In the genomic region with DNA sequence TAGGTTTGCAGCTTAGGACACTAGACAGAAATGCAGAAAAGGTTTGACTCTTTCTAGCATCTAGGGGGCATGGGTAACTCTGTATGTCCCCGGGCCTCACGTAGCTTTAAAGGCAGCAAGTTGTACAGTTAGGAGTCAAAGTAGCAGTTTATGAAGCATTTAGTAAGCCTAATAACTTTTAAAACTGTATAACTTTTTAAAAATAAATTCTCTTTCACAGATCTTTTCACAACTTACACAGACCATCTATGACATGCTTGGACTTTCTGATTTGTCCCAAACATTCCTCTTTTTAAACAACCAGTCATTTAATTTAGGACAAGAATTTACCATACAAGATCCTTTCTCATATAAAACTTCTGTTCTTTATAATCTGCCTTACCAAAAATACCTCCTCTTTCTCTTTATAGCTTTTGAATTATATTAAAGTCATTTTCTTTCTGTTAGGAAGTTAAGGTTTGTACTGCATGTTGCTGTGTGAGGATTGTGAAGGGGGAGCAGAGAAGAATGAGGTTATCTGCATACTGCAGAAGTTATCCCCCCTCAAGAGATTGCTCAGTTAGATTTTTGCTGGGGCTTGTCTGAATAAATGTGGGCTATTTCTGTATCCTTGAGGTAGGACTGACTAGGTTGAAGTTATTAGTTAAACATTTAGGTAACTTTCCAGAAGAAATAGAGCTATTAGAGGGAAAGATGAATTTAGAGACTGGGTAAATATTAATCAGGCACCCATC, we compare ENCODE assay signal across 21 cellular contexts.
A peak's percentile ranks its signal among the peaks of the same experiment; 100 is the strongest.
DNase-seq lines count a peak whose midpoint lies in the region; ATAC-seq, FAIRE-seq and TF ChIP-seq lines count a peak whose summit lies in the region.
"Had no signal": no experiment of that assay in that cellular context is flagged by ENCODE, and none has a peak within 500 bp of the region (broad histone marks: within the 10 kb centered on the region; RNA-seq: fewer than 3 reads in every experiment).

No MANE protein-coding gene starts in this region.

- H3K9me3 Mint-ChIP-seq in activated naive CD8-positive, alpha-beta T cell treated with anti-CD3 and anti-CD28 coated beads, Interleukin-2, amount 50 U/mL, for 24 hours: peaks cover 13% of the 10 kb centered on the region

- TF ChIP-seq POLR2A in erythroblast (IDR thresholded peaks at IDR 0.05; ENCODE audit: low read length) (no peak), tibial nerve (IDR thresholded peaks at IDR 0.05) (no peak)

- H3K27me3 Mint-ChIP-seq in activated naive CD8-positive, alpha-beta T cell treated with anti-CD3 and anti-CD28 coated beads, Interleukin-2, amount 50 U/mL, for 24 hours: peaks cover 13% of the 10 kb centered on the region

- no peak overlapping the region for H3K4me3 Mint-ChIP-seq in activated naive CD8-positive, alpha-beta T cell treated with anti-CD3 and anti-CD28 coated beads, Interleukin-2, amount 50 U/mL, for 24 hours
- H3K4me3 Mint-ChIP-seq: B cell; CD4-positive, alpha-beta T cell; HFFc6 had no signal

- POLR2A ChIA-PET in HEK293 (lab: Yijun Ruan, JAX): no interaction called here

- H3K4me1 ChIP-seq in HEK293 (ENCODE audit: control insufficient read depth, insufficient read depth, low read length) (no peaks in the 10 kb centered on the region), tibial nerve (no peaks in the 10 kb centered on the region)
- H3K4me1 ChIP-seq: Peyer's patch had no signal

- CTCF ChIA-PET in HEK293 (lab: Yijun Ruan, JAX): interaction anchor here (0.6 to 1.2 kb wide), 2 partner anchors 340 to 360 kb away, joined by 3 read pairs; a partner anchor contains a TSS

- TF ChIP-seq CTCF in HEK293 (tag by site-specific recombination; IDR thresholded peaks at IDR 0.05) (no peak), tibial nerve (IDR thresholded peaks at IDR 0.05) (no peak)

- H3K4me1 Mint-ChIP-seq in activated naive CD8-positive, alpha-beta T cell treated with anti-CD3 and anti-CD28 coated beads, Interleukin-2, amount 50 U/mL, for 24 hours: no peaks in the 10 kb centered on the region
- H3K4me1 Mint-ChIP-seq: B cell had no signal

- 58 to 82% methylated on average over 2 of the region's 2 CpGs for WGBS in tibial nerve, 2 donors

- H3K36me3 ChIP-seq in HEK293 (ENCODE audit: control insufficient read depth in 2 of 2, insufficient read depth in 1 of 2, low read length in 2 of 2) (peaks cover 0 to 40% of the 10 kb centered on the region in 2 experiments; a peak in 1 of 3 replicates), tibial nerve (no peaks in the 10 kb centered on the region)
- H3K36me3 ChIP-seq: Peyer's patch had no signal

- H3K4me3 ChIP-seq in HEK293 (ENCODE audit: low read depth, low read length) (no peak overlapping the region), tibial nerve (no peak overlapping the region)
- H3K4me3 ChIP-seq: Peyer's patch had no signal

- H3K27ac Mint-ChIP-seq in activated naive CD8-positive, alpha-beta T cell treated with anti-CD3 and anti-CD28 coated beads, Interleukin-2, amount 50 U/mL, for 24 hours: no peak overlapping the region
- H3K27ac Mint-ChIP-seq: B cell; CD4-positive, alpha-beta T cell; HFFc6 had no signal

- TF ChIP-seq EP300 in tibial nerve (IDR thresholded peaks at IDR 0.05): no peak

- no peak for ATAC-seq in activated naive CD8-positive, alpha-beta T cell treated with anti-CD3 and anti-CD28 coated beads, Interleukin-2, amount 50 U/mL, for 24 hours

- H3K36me3 Mint-ChIP-seq in activated naive CD8-positive, alpha-beta T cell treated with anti-CD3 and anti-CD28 coated beads, Interleukin-2, amount 50 U/mL, for 24 hours (ENCODE audit: low read depth): peaks cover 6% of the 10 kb centered on the region

- H3K27me3 ChIP-seq in tibial nerve: no peaks in the 10 kb centered on the region
- H3K27me3 ChIP-seq: Peyer's patch had no signal

- DNase-seq in Caki2 (ENCODE audit: low read depth) (peak; percentile 20), RCC 7860 (ENCODE audit: low spot score) (peak; percentile 3), erythroblast (lab: John Stamatoyannopoulos, UW) (peak; percentile 3 to 20), HuH-7 (ENCODE audit: low spot score) (no peak), tibial nerve (ENCODE audit: low spot score in 2 of 2) (no peak)
- no peak for DNase-seq in activated naive CD8-positive, alpha-beta T cell treated with anti-CD3 and anti-CD28 coated beads, Interleukin-2, amount 50 U/mL, for 24 hours
- DNase-seq: CD4-positive, alpha-beta T cell; DMS79 treated with DMSO at 0.1 percent for 48 hours; GOT3; HFFc6; IMR-90; NCI-H2029; NCI-H2171 treated with DMSO at 0.1 percent for 48 hours; NCI-H510A; NCI-H774; Peyer's patch; SHP77 had no signal

- in situ Hi-C loops in Caki2 (cut with HindIII; ENCODE audit: low pct_unique_long_range_greater_than_20kb, low sequenced_read_pairs): loop anchor here (25.0 kb wide), 1 partner anchor 336 kb away; no protein-coding TSS in a partner anchor

- H3K9me3 ChIP-seq in HEK293 (ENCODE audit: control insufficient read depth, insufficient read depth, low read depth, low read length) (no peaks in the 10 kb centered on the region), tibial nerve (peaks cover 0 to 23% (median 0%) of the 10 kb centered on the region in 4 donors)

- no peak overlapping the region for H3K27ac ChIP-seq in HEK293 (ENCODE audit: extremely low read depth, low read depth, low read length)
- H3K27ac ChIP-seq in tibial nerve: no peak overlapping the region
- H3K27ac ChIP-seq: Peyer's patch had no signal

- no peak for FAIRE-seq in RCC 7860 (lab: Jason Lieb, UNC)
- FAIRE-seq: GM12891, GM18507 had no signal

TF ChIP-seq in HEK293, 187 proteins besides CTCF, POLR2A, EP300 and RAD21 (continues in another document):
- no peak for TF ChIP-seq MEIS1 (CRISPR knock-in tag; IDR thresholded peaks at IDR 0.05; ENCODE audit: borderline replicate concordance)
- TF ChIP-seq, protein P1, sequence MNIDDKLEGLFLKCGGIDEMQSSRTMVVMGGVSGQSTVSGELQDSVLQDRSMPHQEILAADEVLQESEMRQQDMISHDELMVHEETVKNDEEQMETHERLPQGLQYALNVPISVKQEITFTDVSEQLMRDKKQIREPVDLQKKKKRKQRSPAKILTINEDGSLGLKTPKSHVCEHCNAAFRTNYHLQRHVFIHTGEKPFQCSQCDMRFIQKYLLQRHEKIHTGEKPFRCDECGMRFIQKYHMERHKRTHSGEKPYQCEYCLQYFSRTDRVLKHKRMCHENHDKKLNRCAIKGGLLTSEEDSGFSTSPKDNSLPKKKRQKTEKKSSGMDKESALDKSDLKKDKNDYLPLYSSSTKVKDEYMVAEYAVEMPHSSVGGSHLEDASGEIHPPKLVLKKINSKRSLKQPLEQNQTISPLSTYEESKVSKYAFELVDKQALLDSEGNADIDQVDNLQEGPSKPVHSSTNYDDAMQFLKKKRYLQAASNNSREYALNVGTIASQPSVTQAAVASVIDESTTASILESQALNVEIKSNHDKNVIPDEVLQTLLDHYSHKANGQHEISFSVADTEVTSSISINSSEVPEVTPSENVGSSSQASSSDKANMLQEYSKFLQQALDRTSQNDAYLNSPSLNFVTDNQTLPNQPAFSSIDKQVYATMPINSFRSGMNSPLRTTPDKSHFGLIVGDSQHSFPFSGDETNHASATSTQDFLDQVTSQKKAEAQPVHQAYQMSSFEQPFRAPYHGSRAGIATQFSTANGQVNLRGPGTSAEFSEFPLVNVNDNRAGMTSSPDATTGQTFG (tag by site-specific recombination; IDR thresholded peaks at IDR 0.05; ENCODE audit: borderline replicate concordance): no peak
- TF ChIP-seq ZNF239 (tag by site-specific recombination; IDR thresholded peaks at IDR 0.05): no peak
- TF ChIP-seq, protein P2, sequence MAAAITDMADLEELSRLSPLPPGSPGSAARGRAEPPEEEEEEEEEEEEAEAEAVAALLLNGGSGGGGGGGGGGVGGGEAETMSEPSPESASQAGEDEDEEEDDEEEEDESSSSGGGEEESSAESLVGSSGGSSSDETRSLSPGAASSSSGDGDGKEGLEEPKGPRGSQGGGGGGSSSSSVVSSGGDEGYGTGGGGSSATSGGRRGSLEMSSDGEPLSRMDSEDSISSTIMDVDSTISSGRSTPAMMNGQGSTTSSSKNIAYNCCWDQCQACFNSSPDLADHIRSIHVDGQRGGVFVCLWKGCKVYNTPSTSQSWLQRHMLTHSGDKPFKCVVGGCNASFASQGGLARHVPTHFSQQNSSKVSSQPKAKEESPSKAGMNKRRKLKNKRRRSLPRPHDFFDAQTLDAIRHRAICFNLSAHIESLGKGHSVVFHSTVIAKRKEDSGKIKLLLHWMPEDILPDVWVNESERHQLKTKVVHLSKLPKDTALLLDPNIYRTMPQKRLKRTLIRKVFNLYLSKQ (tag by site-specific recombination; IDR thresholded peaks at IDR 0.05; ENCODE audit: borderline replicate concordance): no peak
- TF ChIP-seq, protein P3, sequence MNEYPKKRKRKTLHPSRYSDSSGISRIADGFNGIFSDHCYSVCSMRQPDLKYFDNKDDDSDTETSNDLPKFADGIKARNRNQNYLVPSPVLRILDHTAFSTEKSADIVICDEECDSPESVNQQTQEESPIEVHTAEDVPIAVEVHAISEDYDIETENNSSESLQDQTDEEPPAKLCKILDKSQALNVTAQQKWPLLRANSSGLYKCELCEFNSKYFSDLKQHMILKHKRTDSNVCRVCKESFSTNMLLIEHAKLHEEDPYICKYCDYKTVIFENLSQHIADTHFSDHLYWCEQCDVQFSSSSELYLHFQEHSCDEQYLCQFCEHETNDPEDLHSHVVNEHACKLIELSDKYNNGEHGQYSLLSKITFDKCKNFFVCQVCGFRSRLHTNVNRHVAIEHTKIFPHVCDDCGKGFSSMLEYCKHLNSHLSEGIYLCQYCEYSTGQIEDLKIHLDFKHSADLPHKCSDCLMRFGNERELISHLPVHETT (tag by site-specific recombination; IDR thresholded peaks at IDR 0.05): no peak
- TF ChIP-seq, protein P4, sequence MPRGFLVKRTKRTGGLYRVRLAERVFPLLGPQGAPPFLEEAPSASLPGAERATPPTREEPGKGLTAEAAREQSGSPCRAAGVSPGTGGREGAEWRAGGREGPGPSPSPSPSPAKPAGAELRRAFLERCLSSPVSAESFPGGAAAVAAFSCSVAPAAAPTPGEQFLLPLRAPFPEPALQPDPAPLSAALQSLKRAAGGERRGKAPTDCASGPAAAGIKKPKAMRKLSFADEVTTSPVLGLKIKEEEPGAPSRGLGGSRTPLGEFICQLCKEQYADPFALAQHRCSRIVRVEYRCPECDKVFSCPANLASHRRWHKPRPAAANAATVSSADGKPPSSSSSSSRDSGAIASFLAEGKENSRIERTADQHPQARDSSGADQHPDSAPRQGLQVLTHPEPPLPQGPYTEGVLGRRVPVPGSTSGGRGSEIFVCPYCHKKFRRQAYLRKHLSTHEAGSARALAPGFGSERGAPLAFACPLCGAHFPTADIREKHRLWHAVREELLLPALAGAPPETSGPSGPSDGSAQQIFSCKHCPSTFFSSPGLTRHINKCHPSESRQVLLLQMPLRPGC (tag by site-specific recombination; IDR thresholded peaks at IDR 0.05): no peak
- TF ChIP-seq ZNF549 (tag by site-specific recombination; IDR thresholded peaks at IDR 0.05): peak; percentile 40; the same call in 1 of the 2 replicates
- TF ChIP-seq TRIM28 (IDR thresholded peaks at IDR 0.05; ENCODE audit: borderline replicate concordance, low read length): peak; percentile 95
- peak; percentile 32 for TF ChIP-seq ZNF529 (tag by site-specific recombination; IDR thresholded peaks at IDR 0.05; ENCODE audit: insufficient replicate concordance)
- 0 out of 2 replicates have a peak, but pooled peaks have one; percentile 62 for TF ChIP-seq ZNF626 (tag by site-specific recombination; IDR thresholded peaks at IDR 0.05)

Comparison
In these comparisons a context has a peak if more than half of its experiments do, and no peak if none do; other contexts are left out.
1. DNase-seq: peak in Caki2 (single experiment), RCC 7860 (single experiment) and erythroblast (2 of 2); none in HuH-7 (single experiment), activated naive CD8-positive, alpha-beta T cell treated with anti-CD3 and anti-CD28 coated beads, Interleukin-2, amount 50 U/mL, for 24 hours (single experiment) and tibial nerve (0 of 2).